1 cellular context compared by ENCODE assay signal in the genomic region with DNA sequence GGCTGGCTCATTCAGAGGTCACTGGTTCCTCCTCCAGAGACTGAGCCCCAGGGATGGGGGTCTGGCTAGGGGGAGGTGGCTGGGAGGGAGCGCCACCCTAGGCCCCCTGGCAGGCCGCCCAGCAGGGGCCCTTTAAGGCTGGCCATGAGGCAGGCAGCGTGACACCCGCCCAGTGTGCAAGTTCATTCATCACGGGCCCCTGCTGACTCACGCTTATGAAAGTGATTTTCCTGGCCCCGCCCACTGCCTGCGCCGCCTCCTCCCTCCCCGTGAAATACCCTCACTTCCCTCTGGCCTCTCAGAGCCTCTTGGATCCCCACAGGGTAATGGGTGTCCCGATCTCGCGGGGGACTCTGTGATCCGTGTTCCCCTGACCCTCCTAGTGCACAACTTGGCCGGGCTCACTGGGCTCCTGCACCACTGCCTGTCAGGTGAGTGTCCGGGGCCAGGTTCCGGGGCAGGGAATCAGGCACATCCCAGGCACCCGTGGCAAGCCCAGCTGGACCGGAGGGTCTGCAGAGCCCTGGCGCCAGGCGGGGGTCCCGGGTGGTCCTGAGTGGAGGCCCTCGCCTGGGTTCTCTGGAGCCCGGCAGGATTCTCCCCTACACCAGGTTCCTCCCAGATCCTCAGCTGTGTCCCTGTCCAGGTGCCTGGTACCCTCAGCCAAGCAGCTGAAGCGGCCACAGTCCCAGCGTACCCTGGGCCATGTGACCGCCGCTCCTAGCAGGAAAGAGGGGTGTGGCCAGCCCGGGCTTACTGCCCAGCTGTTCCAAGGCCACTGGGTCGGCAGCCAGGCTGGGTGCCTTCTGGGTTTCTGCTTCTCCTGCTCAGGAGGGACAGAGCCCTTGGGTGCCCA.
TF ChIP-seq lines count a peak whose summit lies in the region.

A gene with protein sequence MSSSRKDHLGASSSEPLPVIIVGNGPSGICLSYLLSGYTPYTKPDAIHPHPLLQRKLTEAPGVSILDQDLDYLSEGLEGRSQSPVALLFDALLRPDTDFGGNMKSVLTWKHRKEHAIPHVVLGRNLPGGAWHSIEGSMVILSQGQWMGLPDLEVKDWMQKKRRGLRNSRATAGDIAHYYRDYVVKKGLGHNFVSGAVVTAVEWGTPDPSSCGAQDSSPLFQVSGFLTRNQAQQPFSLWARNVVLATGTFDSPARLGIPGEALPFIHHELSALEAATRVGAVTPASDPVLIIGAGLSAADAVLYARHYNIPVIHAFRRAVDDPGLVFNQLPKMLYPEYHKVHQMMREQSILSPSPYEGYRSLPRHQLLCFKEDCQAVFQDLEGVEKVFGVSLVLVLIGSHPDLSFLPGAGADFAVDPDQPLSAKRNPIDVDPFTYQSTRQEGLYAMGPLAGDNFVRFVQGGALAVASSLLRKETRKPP (plus strand): TSS at position 301 of the 856 bp plus-strand sequence. CDS start 4,432 bp downstream, outside the sequence.

TF ChIP-seq in HepG2, 621 proteins besides CTCF, POLR2A, EP300 and RAD21 (continued from another document and continues in another):
- TF ChIP-seq, protein P1, sequence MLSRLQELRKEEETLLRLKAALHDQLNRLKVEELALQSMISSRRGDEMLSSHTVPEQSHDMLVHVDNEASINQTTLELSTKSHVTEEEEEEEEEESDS (CRISPR knock-in tag; IDR thresholded peaks at IDR 0.05; ENCODE audit: borderline replicate concordance): 0 out of 2 replicates have a peak, but pooled peaks have one; percentile 35
- TF ChIP-seq ZNF589 (CRISPR knock-in tag; conservative IDR thresholded peaks at IDR 0.05) (peak; percentile 77; the same call in 1 of the 2 replicates), ZMYM3 (CRISPR knock-in tag; IDR thresholded peaks at IDR 0.05) (peak; percentile 72), HOXA7 (CRISPR knock-in tag; IDR thresholded peaks at IDR 0.05) (no peak), FOXC1 (CRISPR knock-in tag; IDR thresholded peaks at IDR 0.05; ENCODE audit: borderline replicate concordance) (no peak; the same call in 1 of the 2 replicates), ZNF569 (CRISPR knock-in tag; IDR thresholded peaks at IDR 0.05; ENCODE audit: borderline replicate concordance) (no peak; the same call in 1 of the 2 replicates), ZNF17 (CRISPR knock-in tag; IDR thresholded peaks at IDR 0.05) (peak; percentile 76; the same call in 1 of the 2 replicates), STAT5B (CRISPR knock-in tag; IDR thresholded peaks at IDR 0.05) (no peak), ATRX (CRISPR knock-in tag; IDR thresholded peaks at IDR 0.05; ENCODE audit: borderline replicate concordance) (no peak), LCORL (IDR thresholded peaks at IDR 0.05) (no peak; the same call in 1 of the 2 replicates), LCORL (CRISPR knock-in tag; IDR thresholded peaks at IDR 0.05) (peak; percentile 84), AHR (CRISPR knock-in tag; IDR thresholded peaks at IDR 0.05) (no peak), WIZ (CRISPR knock-in tag; IDR thresholded peaks at IDR 0.05) (0 out of 2 replicates have a peak, but pooled peaks have one; percentile 51), SOX13 (IDR thresholded peaks at IDR 0.05) (peak; percentile 10), SOX13 (CRISPR knock-in tag; conservative IDR thresholded peaks at IDR 0.05 in 1 of 2, IDR thresholded peaks at IDR 0.05 in 1 of 2) (peak in 1 of 2 experiments; percentile 67; a peak in 1 of 4 replicates), ZNF614 (CRISPR knock-in tag; IDR thresholded peaks at IDR 0.05; ENCODE audit: borderline replicate concordance) (no peak), ATF7-NPFF (CRISPR knock-in tag; IDR thresholded peaks at IDR 0.05; ENCODE audit: low read depth) (no peak), ZNF30 (CRISPR knock-in tag; IDR thresholded peaks at IDR 0.05) (no peak), KDM6A (CRISPR knock-in tag; IDR thresholded peaks at IDR 0.05; ENCODE audit: low read depth) (no peak; the same call in 1 of the 2 replicates), CBX5 (CRISPR knock-in tag; IDR thresholded peaks at IDR 0.05; ENCODE audit: borderline replicate concordance) (peak; percentile 38), HOXD1 (CRISPR knock-in tag; IDR thresholded peaks at IDR 0.05) (peak; percentile 95), EEA1 (CRISPR knock-in tag; IDR thresholded peaks at IDR 0.05; ENCODE audit: borderline replicate concordance) (0 out of 2 replicates have a peak, but pooled peaks have one; percentile 34), ZNF383 (CRISPR knock-in tag; IDR thresholded peaks at IDR 0.05; ENCODE audit: borderline replicate concordance) (no peak), ZNF10 (CRISPR knock-in tag; IDR thresholded peaks at IDR 0.05; ENCODE audit: borderline replicate concordance, low read depth) (no peak), ZSCAN29 (CRISPR knock-in tag; conservative IDR thresholded peaks at IDR 0.05) (0 out of 2 replicates have a peak, but pooled peaks have one; percentile 36), FOXK1 (CRISPR knock-in tag; IDR thresholded peaks at IDR 0.05; ENCODE audit: borderline replicate concordance, low read depth) (peak; percentile 58), ZNF468 (CRISPR knock-in tag; IDR thresholded peaks at IDR 0.05) (no peak), CENPX (CRISPR knock-in tag; IDR thresholded peaks at IDR 0.05) (no peak), ATAD3A (CRISPR knock-in tag; IDR thresholded peaks at IDR 0.05) (0 out of 2 replicates have a peak, but pooled peaks have one; percentile 43), ZNF891 (CRISPR knock-in tag; IDR thresholded peaks at IDR 0.05) (no peak), KDM5A (IDR thresholded peaks at IDR 0.05; ENCODE audit: borderline replicate concordance, low read length) (peak; percentile 53; the same call in 1 of the 2 replicates), ZBTB1 (CRISPR knock-in tag; IDR thresholded peaks at IDR 0.05; ENCODE audit: borderline replicate concordance) (no peak; the same call in 1 of the 2 replicates), ZSCAN21 (CRISPR knock-in tag; IDR thresholded peaks at IDR 0.05; ENCODE audit: borderline replicate concordance) (peak; percentile 49; the same call in 1 of the 2 replicates), NFE2L1 (CRISPR knock-in tag; IDR thresholded peaks at IDR 0.05; ENCODE audit: borderline replicate concordance) (peak; percentile 93), ARNTL (CRISPR knock-in tag; IDR thresholded peaks at IDR 0.05) (peak; percentile 100), ARNT2 (CRISPR knock-in tag; IDR thresholded peaks at IDR 0.05; ENCODE audit: low read depth) (no peak), CHD2 (IDR thresholded peaks at IDR 0.05; ENCODE audit: low read depth, low read length) (no peak), ONECUT2 (CRISPR knock-in tag; IDR thresholded peaks at IDR 0.05) (no peak), ZNF547 (CRISPR knock-in tag; IDR thresholded peaks at IDR 0.05) (no peak; the same call in none of the 2 replicates), KDM1A (CRISPR knock-in tag; IDR thresholded peaks at IDR 0.05) (no peak), JUND (CRISPR knock-in tag; IDR thresholded peaks at IDR 0.05) (peak; percentile 88)
- TF ChIP-seq, protein P2, sequence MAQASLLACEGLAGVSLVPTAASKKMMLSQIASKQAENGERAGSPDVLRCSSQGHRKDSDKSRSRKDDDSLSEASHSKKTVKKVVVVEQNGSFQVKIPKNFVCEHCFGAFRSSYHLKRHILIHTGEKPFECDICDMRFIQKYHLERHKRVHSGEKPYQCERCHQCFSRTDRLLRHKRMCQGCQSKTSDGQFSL (CRISPR knock-in tag; IDR thresholded peaks at IDR 0.05): peak; percentile 85; the same call in 1 of the 2 replicates
- TF ChIP-seq, protein P3, sequence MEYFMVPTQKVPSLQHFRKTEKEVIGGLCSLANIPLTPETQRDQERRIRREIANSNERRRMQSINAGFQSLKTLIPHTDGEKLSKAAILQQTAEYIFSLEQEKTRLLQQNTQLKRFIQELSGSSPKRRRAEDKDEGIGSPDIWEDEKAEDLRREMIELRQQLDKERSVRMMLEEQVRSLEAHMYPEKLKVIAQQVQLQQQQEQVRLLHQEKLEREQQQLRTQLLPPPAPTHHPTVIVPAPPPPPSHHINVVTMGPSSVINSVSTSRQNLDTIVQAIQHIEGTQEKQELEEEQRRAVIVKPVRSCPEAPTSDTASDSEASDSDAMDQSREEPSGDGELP (IDR thresholded peaks at IDR 0.05; ENCODE audit: borderline replicate concordance, low read depth): peak; percentile 99
- TF ChIP-seq, protein P4, sequence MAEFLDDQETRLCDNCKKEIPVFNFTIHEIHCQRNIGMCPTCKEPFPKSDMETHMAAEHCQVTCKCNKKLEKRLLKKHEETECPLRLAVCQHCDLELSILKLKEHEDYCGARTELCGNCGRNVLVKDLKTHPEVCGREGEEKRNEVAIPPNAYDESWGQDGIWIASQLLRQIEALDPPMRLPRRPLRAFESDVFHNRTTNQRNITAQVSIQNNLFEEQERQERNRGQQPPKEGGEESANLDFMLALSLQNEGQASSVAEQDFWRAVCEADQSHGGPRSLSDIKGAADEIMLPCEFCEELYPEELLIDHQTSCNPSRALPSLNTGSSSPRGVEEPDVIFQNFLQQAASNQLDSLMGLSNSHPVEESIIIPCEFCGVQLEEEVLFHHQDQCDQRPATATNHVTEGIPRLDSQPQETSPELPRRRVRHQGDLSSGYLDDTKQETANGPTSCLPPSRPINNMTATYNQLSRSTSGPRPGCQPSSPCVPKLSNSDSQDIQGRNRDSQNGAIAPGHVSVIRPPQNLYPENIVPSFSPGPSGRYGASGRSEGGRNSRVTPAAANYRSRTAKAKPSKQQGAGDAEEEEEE (CRISPR knock-in tag; IDR thresholded peaks at IDR 0.05; ENCODE audit: borderline replicate concordance): peak; percentile 89; the same call in 1 of the 2 replicates
- TF ChIP-seq, protein P5, sequence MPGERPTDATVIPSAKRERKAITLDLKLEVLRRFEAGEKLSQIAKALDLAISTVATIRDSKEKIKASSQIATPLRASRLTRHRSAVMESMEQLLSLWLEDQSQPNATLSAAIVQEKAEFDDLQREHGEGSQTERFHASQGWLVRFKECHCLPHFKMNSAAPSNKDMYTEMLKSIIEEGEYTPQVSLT (CRISPR knock-in tag; IDR thresholded peaks at IDR 0.05; ENCODE audit: borderline replicate concordance, low read depth): no peak
- TF ChIP-seq, protein P6, sequence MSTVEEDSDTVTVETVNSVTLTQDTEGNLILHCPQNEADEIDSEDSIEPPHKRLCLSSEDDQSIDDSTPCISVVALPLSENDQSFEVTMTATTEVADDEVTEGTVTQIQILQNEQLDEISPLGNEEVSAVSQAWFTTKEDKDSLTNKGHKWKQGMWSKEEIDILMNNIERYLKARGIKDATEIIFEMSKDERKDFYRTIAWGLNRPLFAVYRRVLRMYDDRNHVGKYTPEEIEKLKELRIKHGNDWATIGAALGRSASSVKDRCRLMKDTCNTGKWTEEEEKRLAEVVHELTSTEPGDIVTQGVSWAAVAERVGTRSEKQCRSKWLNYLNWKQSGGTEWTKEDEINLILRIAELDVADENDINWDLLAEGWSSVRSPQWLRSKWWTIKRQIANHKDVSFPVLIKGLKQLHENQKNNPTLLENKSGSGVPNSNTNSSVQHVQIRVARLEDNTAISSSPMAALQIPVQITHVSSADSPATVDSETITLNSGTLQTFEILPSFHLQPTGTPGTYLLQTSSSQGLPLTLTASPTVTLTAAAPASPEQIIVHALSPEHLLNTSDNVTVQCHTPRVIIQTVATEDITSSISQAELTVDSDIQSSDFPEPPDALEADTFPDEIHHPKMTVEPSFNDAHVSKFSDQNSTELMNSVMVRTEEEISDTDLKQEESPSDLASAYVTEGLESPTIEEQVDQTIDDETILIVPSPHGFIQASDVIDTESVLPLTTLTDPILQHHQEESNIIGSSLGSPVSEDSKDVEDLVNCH (CRISPR knock-in tag; IDR thresholded peaks at IDR 0.05): no peak
- TF ChIP-seq, protein P7, sequence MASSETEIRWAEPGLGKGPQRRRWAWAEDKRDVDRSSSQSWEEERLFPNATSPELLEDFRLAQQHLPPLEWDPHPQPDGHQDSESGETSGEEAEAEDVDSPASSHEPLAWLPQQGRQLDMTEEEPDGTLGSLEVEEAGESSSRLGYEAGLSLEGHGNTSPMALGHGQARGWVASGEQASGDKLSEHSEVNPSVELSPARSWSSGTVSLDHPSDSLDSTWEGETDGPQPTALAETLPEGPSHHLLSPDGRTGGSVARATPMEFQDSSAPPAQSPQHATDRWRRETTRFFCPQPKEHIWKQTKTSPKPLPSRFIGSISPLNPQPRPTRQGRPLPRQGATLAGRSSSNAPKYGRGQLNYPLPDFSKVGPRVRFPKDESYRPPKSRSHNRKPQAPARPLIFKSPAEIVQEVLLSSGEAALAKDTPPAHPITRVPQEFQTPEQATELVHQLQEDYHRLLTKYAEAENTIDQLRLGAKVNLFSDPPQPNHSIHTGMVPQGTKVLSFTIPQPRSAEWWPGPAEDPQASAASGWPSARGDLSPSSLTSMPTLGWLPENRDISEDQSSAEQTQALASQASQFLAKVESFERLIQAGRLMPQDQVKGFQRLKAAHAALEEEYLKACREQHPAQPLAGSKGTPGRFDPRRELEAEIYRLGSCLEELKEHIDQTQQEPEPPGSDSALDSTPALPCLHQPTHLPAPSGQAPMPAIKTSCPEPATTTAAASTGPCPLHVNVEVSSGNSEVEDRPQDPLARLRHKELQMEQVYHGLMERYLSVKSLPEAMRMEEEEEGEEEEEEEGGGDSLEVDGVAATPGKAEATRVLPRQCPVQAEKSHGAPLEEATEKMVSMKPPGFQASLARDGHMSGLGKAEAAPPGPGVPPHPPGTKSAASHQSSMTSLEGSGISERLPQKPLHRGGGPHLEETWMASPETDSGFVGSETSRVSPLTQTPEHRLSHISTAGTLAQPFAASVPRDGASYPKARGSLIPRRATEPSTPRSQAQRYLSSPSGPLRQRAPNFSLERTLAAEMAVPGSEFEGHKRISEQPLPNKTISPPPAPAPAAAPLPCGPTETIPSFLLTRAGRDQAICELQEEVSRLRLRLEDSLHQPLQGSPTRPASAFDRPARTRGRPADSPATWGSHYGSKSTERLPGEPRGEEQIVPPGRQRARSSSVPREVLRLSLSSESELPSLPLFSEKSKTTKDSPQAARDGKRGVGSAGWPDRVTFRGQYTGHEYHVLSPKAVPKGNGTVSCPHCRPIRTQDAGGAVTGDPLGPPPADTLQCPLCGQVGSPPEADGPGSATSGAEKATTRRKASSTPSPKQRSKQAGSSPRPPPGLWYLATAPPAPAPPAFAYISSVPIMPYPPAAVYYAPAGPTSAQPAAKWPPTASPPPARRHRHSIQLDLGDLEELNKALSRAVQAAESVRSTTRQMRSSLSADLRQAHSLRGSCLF (CRISPR knock-in tag; IDR thresholded peaks at IDR 0.05; ENCODE audit: borderline replicate concordance): 0 out of 2 replicates have a peak, but pooled peaks have one; percentile 58
- TF ChIP-seq, protein P8, sequence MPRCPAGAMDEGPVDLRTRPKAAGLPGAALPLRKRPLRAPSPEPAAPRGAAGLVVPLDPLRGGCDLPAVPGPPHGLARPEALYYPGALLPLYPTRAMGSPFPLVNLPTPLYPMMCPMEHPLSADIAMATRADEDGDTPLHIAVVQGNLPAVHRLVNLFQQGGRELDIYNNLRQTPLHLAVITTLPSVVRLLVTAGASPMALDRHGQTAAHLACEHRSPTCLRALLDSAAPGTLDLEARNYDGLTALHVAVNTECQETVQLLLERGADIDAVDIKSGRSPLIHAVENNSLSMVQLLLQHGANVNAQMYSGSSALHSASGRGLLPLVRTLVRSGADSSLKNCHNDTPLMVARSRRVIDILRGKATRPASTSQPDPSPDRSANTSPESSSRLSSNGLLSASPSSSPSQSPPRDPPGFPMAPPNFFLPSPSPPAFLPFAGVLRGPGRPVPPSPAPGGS (CRISPR knock-in tag; IDR thresholded peaks at IDR 0.05): peak; percentile 43; the same call in 1 of the 2 replicates
